Comparison of ENCODE assay signal across 14 cellular contexts in the genomic region with DNA sequence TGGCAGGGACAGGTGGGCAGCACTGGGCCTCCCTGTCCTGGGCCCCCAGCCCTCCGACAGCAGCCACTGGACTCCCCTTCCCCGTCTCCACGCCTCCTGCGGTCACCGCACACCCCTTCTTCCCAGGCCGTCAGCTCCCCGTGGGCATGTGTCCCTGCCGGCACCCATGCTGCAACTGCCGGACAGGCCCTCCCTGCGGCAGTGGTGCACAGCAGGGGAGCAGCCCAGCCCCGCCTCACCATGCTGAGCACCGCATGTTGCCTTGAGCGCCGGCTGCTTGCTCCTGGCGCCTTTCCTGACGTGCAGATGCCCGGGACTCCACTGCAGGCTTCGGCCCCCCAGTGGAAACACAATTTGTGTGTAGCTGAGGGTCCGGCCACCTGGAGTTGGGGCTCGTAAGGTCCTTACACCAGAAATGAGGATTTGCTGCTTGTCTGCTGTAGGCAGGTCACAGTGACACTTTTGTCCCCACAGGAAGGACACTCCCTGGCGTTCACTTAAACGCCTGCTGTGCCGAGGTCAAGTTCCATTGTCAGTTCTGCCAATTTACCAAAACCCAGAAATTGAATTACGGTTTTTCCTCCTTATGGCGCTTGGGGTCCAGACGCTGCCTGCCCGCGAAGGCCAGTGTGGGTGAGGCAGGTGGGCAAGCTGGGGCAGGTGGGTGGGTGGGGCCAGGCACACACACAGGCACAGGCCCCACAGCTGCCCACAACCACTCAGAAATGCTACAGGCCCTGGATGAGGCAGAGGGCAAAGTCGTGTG.
"Had no signal": no experiment of that assay in that cellular context is flagged by ENCODE, and none has a peak within 500 bp of the region (broad histone marks: within the 10 kb centered on the region; RNA-seq: fewer than 3 reads in every experiment).

No MANE protein-coding gene starts in this region.

- H3K27me3 ChIP-seq: adrenal gland, cardiac muscle cell, gastroesophageal sphincter, right lobe of liver, stomach, testis, upper lobe of left lung had no signal

- H3K4me2 ChIP-seq: smooth muscle cell had no signal

- H3K4me3 ChIP-seq: adrenal gland, cardiac muscle cell, gastroesophageal sphincter, lung, right lobe of liver, smooth muscle cell, stomach, testis, upper lobe of left lung had no signal

- DNase-seq: activated CD4-positive, alpha-beta T cell treated with anti-CD3 and anti-CD28 coated beads, Interleukin-2, amount 50 U/mL, for 4 hours; activated naive CD4-positive, alpha-beta T cell treated with Interleukin-2 at 50 U/mL for 16 hours; activated T-cell treated with anti-CD3 and anti-CD28 coated beads for 4 hours; adrenal gland; right lobe of liver; stimulated activated CD4-positive, alpha-beta T cell treated with anti-CD3 and anti-CD28 coated beads, Interleukin-4, amount 100 ng/mL, for 4 hours; stomach; testis had no signal

- H3K4me1 ChIP-seq: adrenal gland, right lobe of liver, testis had no signal

- ATAC-seq: activated CD4-positive, CD25-positive, alpha-beta regulatory T cell treated with anti-CD3 and anti-CD28 coated beads, Interleukin-2, amount 50 U/mL, for 24 hours; gastroesophageal sphincter had no signal

- H3K9me3 ChIP-seq: adrenal gland, gastroesophageal sphincter, right lobe of liver, stomach, testis, upper lobe of left lung had no signal

- H3K27ac ChIP-seq: adrenal gland, cardiac muscle cell, gastroesophageal sphincter, right lobe of liver, stomach, testis, upper lobe of left lung had no signal
